ENCODE assay signal across 8 cellular contexts in the genomic region with DNA sequence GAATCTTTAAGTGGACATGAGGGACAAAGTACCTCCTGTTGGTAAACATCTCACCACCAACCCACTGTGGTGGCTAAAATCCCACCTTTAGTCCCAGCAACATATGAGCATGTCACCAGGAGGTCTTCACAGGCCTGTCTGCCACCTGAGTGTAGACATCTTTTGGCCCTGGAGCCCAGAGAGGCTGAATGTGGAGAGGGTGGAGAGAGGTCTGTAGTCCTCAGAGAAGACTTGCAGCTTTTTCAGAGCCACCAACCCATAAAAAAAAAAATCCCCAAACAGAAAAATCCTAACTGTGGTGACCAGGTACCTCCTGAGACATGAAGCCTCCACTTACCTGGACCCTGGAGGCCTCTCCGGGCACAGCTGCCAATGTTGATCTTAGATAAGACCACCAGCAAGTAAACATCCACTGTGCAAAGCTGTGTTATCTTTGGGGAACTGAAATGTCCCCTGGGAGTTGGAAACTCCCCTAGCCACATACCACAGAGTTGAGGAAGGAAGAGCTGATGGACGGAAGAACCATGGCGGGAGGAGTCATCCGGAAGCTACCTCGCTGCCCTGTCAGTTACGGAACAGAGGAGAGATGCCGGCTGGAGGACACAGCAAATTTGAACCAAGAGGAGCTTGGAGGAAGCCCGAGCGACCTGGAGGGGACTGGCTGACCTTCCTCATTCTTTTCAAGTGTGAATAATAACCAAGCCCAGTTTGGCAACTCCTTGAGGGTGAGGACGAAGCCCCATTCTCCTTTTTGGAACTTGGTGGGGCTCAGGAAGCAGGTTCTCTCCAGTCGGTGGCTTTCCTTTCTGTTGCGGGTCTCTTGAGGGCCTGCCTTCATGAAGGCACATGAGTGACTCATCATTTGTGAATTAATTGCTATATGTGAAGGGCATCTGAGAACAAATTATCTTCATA. TPM values are rescaled to one million over a fixed set of nuclear protein-coding genes. Genes with fewer than 3 reads are reported as not detected.
DNase-seq lines count a peak whose midpoint lies in the region; ATAC-seq lines count a peak whose summit lies in the region.

GHRL (minus strand) TSS at position 443 of the 915 bp plus-strand sequence. CDS start 2,767 bp downstream, outside the sequence.

- DNase-seq in Ammon's horn (ENCODE audit: low spot score) (peak; percentile 42), mucosa of gallbladder (ENCODE audit: low spot score) (no peak), NCI-H748 (lab: John Stamatoyannopoulos, UW; ENCODE audit: unreplicated experiment) (no peak), HAP-1 (ENCODE audit: low spot score in 2 of 2) (no peak)
- DNase-seq in activated naive CD8-positive, alpha-beta T cell treated with anti-CD3 and anti-CD28 coated beads, Interleukin-2, amount 10 ng/mL, durations not matched to agents 7 days and 5 days, result no peak

- H3K4me1 ChIP-seq in HAP-1, result no peaks in the 10 kb centered on the region

- no peak within 1 kb of the TSS for H3K4me3 Mint-ChIP-seq in activated naive CD8-positive, alpha-beta T cell treated with anti-CD3 and anti-CD28 coated beads, Interleukin-2, amount 10 ng/mL, durations not matched to agents 7 days and 5 days

- no peaks in the 10 kb centered on the region for H3K9me3 Mint-ChIP-seq in activated naive CD8-positive, alpha-beta T cell treated with anti-CD3 and anti-CD28 coated beads, Interleukin-2, amount 10 ng/mL, durations not matched to agents 7 days and 5 days

- H3K4me1 Mint-ChIP-seq in activated naive CD8-positive, alpha-beta T cell treated with anti-CD3 and anti-CD28 coated beads, Interleukin-2, amount 10 ng/mL, durations not matched to agents 7 days and 5 days, result peaks cover 12% of the 10 kb centered on the region

- H3K36me3 Mint-ChIP-seq in activated naive CD8-positive, alpha-beta T cell treated with anti-CD3 and anti-CD28 coated beads, Interleukin-2, amount 10 ng/mL, durations not matched to agents 7 days and 5 days, result peaks cover 21% of the 10 kb centered on the region

- peak; percentile 81 for ATAC-seq in GM19025 (IDR thresholded peaks at IDR 0.05; ENCODE audit: low read depth, unreplicated experiment)
- ATAC-seq in HG03135 (IDR thresholded peaks at IDR 0.05; ENCODE audit: unreplicated experiment), result peak; percentile 68
- peak; percentile 29 for ATAC-seq in activated naive CD8-positive, alpha-beta T cell treated with anti-CD3 and anti-CD28 coated beads, Interleukin-2, amount 10 ng/mL, durations not matched to agents 7 days and 5 days (ENCODE audit: low read depth)

- no peaks in the 10 kb centered on the region for H3K9me3 ChIP-seq in HAP-1

- no peak within 1 kb of the TSS for H3K4me3 ChIP-seq in HAP-1

- H3K27ac ChIP-seq in temporal lobe (ENCODE audit: low read depth, low read length), result peak within 1 kb of the TSS; percentile 7

- H3K27ac Mint-ChIP-seq in activated naive CD8-positive, alpha-beta T cell treated with anti-CD3 and anti-CD28 coated beads, Interleukin-2, amount 10 ng/mL, durations not matched to agents 7 days and 5 days, result peak within 1 kb of the TSS; percentile 71

- H3K27me3 Mint-ChIP-seq in activated naive CD8-positive, alpha-beta T cell treated with anti-CD3 and anti-CD28 coated beads, Interleukin-2, amount 10 ng/mL, durations not matched to agents 7 days and 5 days, result no peaks in the 10 kb centered on the region

- no peaks in the 10 kb centered on the region for H3K27me3 ChIP-seq in HAP-1 (ENCODE audit: low read depth)

- peaks cover 16% of the 10 kb centered on the region for H3K36me3 ChIP-seq in HAP-1 (replicated peaks)

- POLR2A ChIA-PET in activated naive CD8-positive, alpha-beta T cell treated with anti-CD3 and anti-CD28 coated beads, Interleukin-2, amount 10 ng/mL, durations not matched to agents 7 days and 5 days (lab: Charles Lee), result interaction anchor here (1.0 kb wide), 1 partner anchor 8 kb away, joined by 3 read pairs; no protein-coding TSS in a partner anchor

- in situ Hi-C loops in HAP-1 (cut with MboI; ENCODE audit: low sequenced_read_pairs), result no loop called here

RNA-seq across cellular contexts. Expression of gene GHRL, which starts in this region (rescaled TPM):
- under 1 TPM; 0.53 to 0.94 TPM for total RNA-seq in activated naive CD8-positive, alpha-beta T cell treated with anti-CD3 and anti-CD28 coated beads, Interleukin-2, amount 10 ng/mL, durations not matched to agents 7 days and 5 days
- total RNA-seq in temporal lobe (0.25 TPM), mucosa of gallbladder (2.2 TPM)

Comparison
In these comparisons a context has a peak if more than half of its experiments do, and no peak if none do; other contexts are left out.
1. Peak in ATAC-seq in activated naive CD8-positive, alpha-beta T cell treated with anti-CD3 and anti-CD28 coated beads, Interleukin-2, amount 10 ng/mL, durations not matched to agents 7 days and 5 days; RNA of the gene not detected or under 1 TPM.
2. ATAC-seq: peak in every context shown above with its lines; median percentile 81 in GM19025; 68 in HG03135; 29 in activated naive CD8-positive, alpha-beta T cell treated with anti-CD3 and anti-CD28 coated beads, Interleukin-2, amount 10 ng/mL, durations not matched to agents 7 days and 5 days.